In the genomic region with DNA sequence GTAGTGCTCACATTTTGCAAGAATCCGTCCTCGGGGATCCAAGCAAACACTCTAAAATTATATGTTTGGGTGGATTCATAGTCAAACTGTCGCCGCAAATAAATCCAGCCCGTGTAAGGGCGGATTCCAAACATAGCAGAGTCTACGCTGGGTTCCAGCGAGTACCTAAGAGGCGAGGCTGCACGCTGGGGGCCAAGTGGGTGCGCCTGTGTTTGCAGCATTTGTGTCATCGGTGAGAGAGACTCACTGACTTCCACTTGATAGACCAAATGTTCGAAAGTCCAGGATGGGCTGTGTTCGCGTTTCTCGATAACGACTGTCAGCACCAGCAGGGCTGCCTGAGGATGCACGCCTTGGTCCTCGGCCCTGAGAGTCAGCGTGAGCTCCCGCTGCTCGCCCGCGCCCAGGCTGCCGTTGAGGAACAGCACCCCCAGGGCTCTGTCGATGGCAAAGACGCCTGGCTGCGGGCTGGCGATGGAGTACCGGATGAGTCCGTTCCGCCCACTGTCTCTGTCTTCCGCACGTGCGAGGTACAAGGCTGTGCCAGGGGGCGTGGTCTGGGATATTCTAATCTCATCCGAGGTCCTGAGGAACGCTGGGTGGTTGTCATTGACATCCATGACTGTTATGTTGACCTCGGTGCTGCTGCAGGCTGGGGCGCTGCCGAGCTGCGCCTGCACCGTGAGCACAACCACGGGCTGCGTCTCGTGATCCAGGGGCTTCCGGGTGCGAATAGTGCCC, we compare ENCODE assay signal across 8 cellular contexts.
DNase-seq lines count a peak whose midpoint lies in the region; ATAC-seq and TF ChIP-seq lines count a peak whose summit lies in the region.

No MANE protein-coding gene starts in this region.

- no peaks in the 10 kb centered on the region for H3K9me3 Mint-ChIP-seq in activated naive CD8-positive, alpha-beta T cell (ENCODE audit: low read depth)
- H3K9me3 Mint-ChIP-seq in type B pancreatic cell = no peaks in the 10 kb centered on the region

- peaks cover 12% of the 10 kb centered on the region for H3K27me3 Mint-ChIP-seq in activated naive CD8-positive, alpha-beta T cell
- peaks cover 12% of the 10 kb centered on the region for H3K27me3 Mint-ChIP-seq in type B pancreatic cell

- peak overlapping the region; percentile 82 for H3K4me3 Mint-ChIP-seq in activated naive CD8-positive, alpha-beta T cell
- no peak overlapping the region for H3K4me3 Mint-ChIP-seq in type B pancreatic cell

- peak; percentile 50 for DNase-seq in SK-N-DZ (ENCODE audit: low spot score)
- DNase-seq in iPS-NIHi7 (ENCODE audit: extremely low spot score) = peak; percentile 63
- DNase-seq in stimulated activated CD4-positive, alpha-beta T cell treated with anti-CD3 and anti-CD28 coated beads, Interleukin-2, amount 100 ng/mL, for 48 hours = peak; percentile 38 to 54
- no peak for DNase-seq in epidermal melanocyte (ENCODE audit: insufficient read length, low spot score)
- no peak for DNase-seq in type B pancreatic cell (ENCODE audit: extremely low spot score, unreplicated experiment)

- peaks cover 11% of the 10 kb centered on the region for H3K4me1 Mint-ChIP-seq in activated naive CD8-positive, alpha-beta T cell (ENCODE audit: low read depth)
- no peaks in the 10 kb centered on the region for H3K4me1 Mint-ChIP-seq in type B pancreatic cell (ENCODE audit: unreplicated experiment)

- no peaks in the 10 kb centered on the region for H3K36me3 Mint-ChIP-seq in activated naive CD8-positive, alpha-beta T cell
- H3K36me3 Mint-ChIP-seq in type B pancreatic cell = no peaks in the 10 kb centered on the region

- ATAC-seq in GM18499 (IDR thresholded peaks at IDR 0.05; ENCODE audit: insufficient read depth, unreplicated experiment) = peak; percentile 59
- peak; percentile 73 for ATAC-seq in HG02938 (IDR thresholded peaks at IDR 0.05; ENCODE audit: unreplicated experiment)

- no peak for TF ChIP-seq CTCF in type B pancreatic cell (conservative IDR thresholded peaks at IDR 0.05)

- peak overlapping the region; percentile 30 for H3K27ac Mint-ChIP-seq in activated naive CD8-positive, alpha-beta T cell
- no peak overlapping the region for H3K27ac Mint-ChIP-seq in type B pancreatic cell

Comparison
In these comparisons a context has a peak if more than half of its experiments do, and no peak if none do; other contexts are left out.
1. DNase-seq: peak in SK-N-DZ (single experiment), iPS-NIHi7 (single experiment) and stimulated activated CD4-positive, alpha-beta T cell treated with anti-CD3 and anti-CD28 coated beads, Interleukin-2, amount 100 ng/mL, for 48 hours (2 of 2); none in epidermal melanocyte (single experiment) and type B pancreatic cell (single experiment).